ENCODE assay signal across 15 cellular contexts in the genomic region with DNA sequence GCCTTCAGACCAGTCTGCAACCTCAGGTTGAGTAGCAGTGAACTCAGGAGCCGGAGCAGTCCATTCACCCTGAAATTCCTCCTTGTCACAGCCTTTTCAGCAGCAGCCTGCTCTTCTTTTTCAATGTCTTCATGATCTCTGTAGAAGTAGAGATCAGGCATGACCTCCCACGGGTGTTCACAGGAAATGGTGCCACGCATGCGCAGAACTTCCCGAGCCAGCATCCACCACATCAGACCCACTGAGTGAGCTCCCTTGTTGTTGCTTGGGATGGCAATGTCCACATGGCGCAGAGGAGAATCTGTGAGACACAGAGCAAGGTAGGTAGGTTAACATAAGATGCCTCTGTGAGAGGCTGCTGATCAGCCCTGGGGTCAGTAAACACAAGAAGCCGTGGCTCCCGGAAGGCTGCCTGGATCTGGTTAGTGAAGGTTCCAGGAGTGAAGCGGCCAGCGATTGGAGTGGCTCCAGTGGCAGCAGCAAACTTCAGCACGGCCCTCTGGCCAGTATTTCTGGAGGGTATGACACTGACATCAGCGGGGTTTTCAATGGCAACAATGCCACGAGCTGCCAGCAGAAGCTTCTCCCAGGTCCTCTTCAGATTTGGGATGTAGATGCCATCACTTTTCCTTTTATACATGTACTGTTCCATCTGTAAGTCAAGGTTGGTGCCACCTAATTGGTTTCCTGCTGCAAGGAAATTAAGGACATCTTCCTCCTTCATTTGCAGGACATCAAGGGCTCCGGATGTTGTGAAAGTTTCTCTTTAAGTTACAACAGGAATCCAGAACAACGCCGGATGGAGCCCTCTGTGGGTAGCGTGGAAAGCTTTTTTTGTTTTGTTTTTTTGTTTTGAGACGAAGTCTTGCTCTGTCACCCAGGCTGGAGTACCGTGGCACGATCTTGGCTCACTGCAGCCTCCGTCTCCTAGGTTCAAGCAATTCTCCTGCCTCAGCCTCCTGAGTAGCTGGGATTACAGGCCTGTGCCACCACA. TPM values are rescaled to one million over a fixed set of nuclear protein-coding genes. Genes with fewer than 3 reads are reported as not detected.
A peak's percentile ranks its signal among the peaks of the same experiment; 100 is the strongest.
DNase-seq lines count a peak whose midpoint lies in the region; ATAC-seq, FAIRE-seq and TF ChIP-seq lines count a peak whose summit lies in the region.
"Not testable (repeated sequence)": the region's sequence is repeated elsewhere in the genome, so short reads cannot be mapped to it uniquely, and the experiment has no call there.
"Had no signal": no experiment of that assay in that cellular context is flagged by ENCODE, and none has a peak within 500 bp of the region (broad histone marks: within the 10 kb centered on the region; RNA-seq: fewer than 3 reads in every experiment).

No MANE protein-coding gene starts in this region.

- ATAC-seq in T-helper 17 cell, result peak; percentile 48

- H3K4me3 ChIP-seq in spleen, result peak overlapping the region in 1 of 8 donors; percentile 12

- H3K27ac ChIP-seq in spleen, result peak overlapping the region in 6 of 8 donors; percentile 40 to 73 (median 64)

- peak overlapping the region; percentile 66 for H3K4me3 Mint-ChIP-seq in T-helper 17 cell
- H3K4me3 Mint-ChIP-seq in activated CD4-positive, alpha-beta memory T cell treated with anti-CD3 and anti-CD28 coated beads, Interleukin-2, amount 10 ng/mL, durations not matched to agents 7 days and 5 days, result peak overlapping the region; percentile 67
- H3K4me3 Mint-ChIP-seq in activated naive CD4-positive, alpha-beta T cell treated with anti-CD3 and anti-CD28 coated beads, Interleukin-2, amount 10 ng/mL, durations not matched to agents 7 days and 5 days, result peak overlapping the region; percentile 63

- peaks cover 0 to 41% (median 26%) of the 10 kb centered on the region in 6 donors for H3K4me1 ChIP-seq in spleen

- not testable (repeated sequence) for H3K9me3 ChIP-seq in T-helper 17 cell (ENCODE audit: control insufficient read depth, low read length, poor library complexity, severe bottlenecking); spleen

- DNase-seq in CD1c-positive myeloid dendritic cell (ENCODE audit: extremely low spot score) (peak; percentile 68), NOMO-1 treated with DMSO at 0.1 percent for 48 hours (lab: John Stamatoyannopoulos, UW; ENCODE audit: unreplicated experiment) (peak; percentile 88), fibroblast of gingiva (ENCODE audit: low read depth) (peak; percentile 45)
- not testable (repeated sequence) for DNase-seq in GM12892 (ENCODE audit: insufficient read length); T-helper 17 cell; spleen
- peak; percentile 33 for DNase-seq in activated CD4-positive, alpha-beta memory T cell treated with anti-CD3 and anti-CD28 coated beads, Interleukin-2, amount 10 ng/mL, durations not matched to agents 7 days and 5 days
- peak; percentile 48 for DNase-seq in activated naive CD4-positive, alpha-beta T cell treated with anti-CD3 and anti-CD28 coated beads, Interleukin-2, amount 10 ng/mL, durations not matched to agents 7 days and 5 days

- not testable (repeated sequence) for H3K9me3 Mint-ChIP-seq in activated CD4-positive, alpha-beta memory T cell treated with anti-CD3 and anti-CD28 coated beads, Interleukin-2, amount 10 ng/mL, durations not matched to agents 7 days and 5 days; activated naive CD4-positive, alpha-beta T cell treated with anti-CD3 and anti-CD28 coated beads, Interleukin-2, amount 10 ng/mL, durations not matched to agents 7 days and 5 days

- CTCF ChIA-PET in activated CD4-positive, alpha-beta memory T cell treated with anti-CD3 and anti-CD28 coated beads, Interleukin-2, amount 10 ng/mL, durations not matched to agents 7 days and 5 days (lab: Charles Lee), result interaction anchor here (0.9 to 1.8 kb wide), 3 partner anchors 11 to 60 kb away, joined by 3 to 5 read pairs (median 4); partner anchors contain the start of genes PLOD3 and ZNHIT1
- CTCF ChIA-PET in activated naive CD4-positive, alpha-beta T cell treated with anti-CD3 and anti-CD28 coated beads, Interleukin-2, amount 10 ng/mL, durations not matched to agents 7 days and 5 days (lab: Charles Lee), result interaction anchor here (0.9 to 3.1 kb wide), 6 partner anchors 12 to 79 kb away, joined by 3 to 8 read pairs (median 3); partner anchors contain the start of genes PLOD3 and ZNHIT1

- FAIRE-seq in GM12892 (lab: Jason Lieb, UNC), result peak; percentile 77

- peaks cover 4 to 46% (median 25%) of the 10 kb centered on the region in 7 donors for H3K27me3 ChIP-seq in spleen (replicated peaks in 1 of 7)

- TF ChIP-seq POLR2A in GM12892 (IDR thresholded peaks at IDR 0.05; ENCODE audit: low read depth, low read length); spleen (IDR thresholded peaks at IDR 0.05): not testable (repeated sequence)

- peaks cover 10% of the 10 kb centered on the region for H3K36me3 Mint-ChIP-seq in T-helper 17 cell (ENCODE audit: low read depth)
- H3K36me3 Mint-ChIP-seq in activated CD4-positive, alpha-beta memory T cell treated with anti-CD3 and anti-CD28 coated beads, Interleukin-2, amount 10 ng/mL, durations not matched to agents 7 days and 5 days (ENCODE audit: low read depth), result peaks cover 11% of the 10 kb centered on the region
- not testable (repeated sequence) for H3K36me3 Mint-ChIP-seq in activated naive CD4-positive, alpha-beta T cell treated with anti-CD3 and anti-CD28 coated beads, Interleukin-2, amount 10 ng/mL, durations not matched to agents 7 days and 5 days

- peaks cover 0 to 35% (median 26%) of the 10 kb centered on the region in 6 donors for H3K36me3 ChIP-seq in spleen

- TF ChIP-seq CTCF in spleen (IDR thresholded peaks at IDR 0.05 in 8 of 11, conservative IDR thresholded peaks at IDR 0.05 in 3 of 11), result peak in 1 of 11 experiments; percentile 11

- peaks cover 11% of the 10 kb centered on the region for H3K4me1 Mint-ChIP-seq in T-helper 17 cell
- H3K4me1 Mint-ChIP-seq in activated CD4-positive, alpha-beta memory T cell treated with anti-CD3 and anti-CD28 coated beads, Interleukin-2, amount 10 ng/mL, durations not matched to agents 7 days and 5 days, result peaks cover 17% of the 10 kb centered on the region
- H3K4me1 Mint-ChIP-seq in activated naive CD4-positive, alpha-beta T cell treated with anti-CD3 and anti-CD28 coated beads, Interleukin-2, amount 10 ng/mL, durations not matched to agents 7 days and 5 days, result peaks cover 25% of the 10 kb centered on the region

- WGBS in spleen, 5 donors, result 50 to 60% (median 55%) methylated on average over 19 to 21 of the region's 21 CpGs

- POLR2A ChIA-PET in activated CD4-positive, alpha-beta memory T cell treated with anti-CD3 and anti-CD28 coated beads, Interleukin-2, amount 10 ng/mL, durations not matched to agents 7 days and 5 days (lab: Charles Lee), result interaction anchor here (0.6 to 2.7 kb wide), 5 partner anchors 14 to 329 kb away, joined by 3 to 18 read pairs (median 3); partner anchors contain the start of genes PLOD3, SRRT, VGF and ZNHIT1

- peaks cover 26% of the 10 kb centered on the region for H3K27me3 Mint-ChIP-seq in T-helper 17 cell
- peaks cover 29% of the 10 kb centered on the region for H3K27me3 Mint-ChIP-seq in activated CD4-positive, alpha-beta memory T cell treated with anti-CD3 and anti-CD28 coated beads, Interleukin-2, amount 10 ng/mL, durations not matched to agents 7 days and 5 days
- H3K27me3 Mint-ChIP-seq in activated naive CD4-positive, alpha-beta T cell treated with anti-CD3 and anti-CD28 coated beads, Interleukin-2, amount 10 ng/mL, durations not matched to agents 7 days and 5 days, result peaks cover 53% of the 10 kb centered on the region

- peak overlapping the region; percentile 54 for H3K27ac Mint-ChIP-seq in T-helper 17 cell
- peak overlapping the region; percentile 69 for H3K27ac Mint-ChIP-seq in activated CD4-positive, alpha-beta memory T cell treated with anti-CD3 and anti-CD28 coated beads, Interleukin-2, amount 10 ng/mL, durations not matched to agents 7 days and 5 days
- peak overlapping the region; percentile 82 for H3K27ac Mint-ChIP-seq in activated naive CD4-positive, alpha-beta T cell treated with anti-CD3 and anti-CD28 coated beads, Interleukin-2, amount 10 ng/mL, durations not matched to agents 7 days and 5 days

- intact Hi-C loops in spleen (cut with DNase I; ENCODE audit: low total_unique reads), result not testable (repeated sequence)

RNA-seq across cellular contexts. Expression of gene MOGAT3, which starts 3.2 kb away (rescaled TPM):
- polyA plus RNA-seq in GM12892 (2012; ENCODE audit: missing spikeins), result not detected
- not detected for total RNA-seq in T-helper 17 cell
- total RNA-seq in activated CD4-positive, alpha-beta memory T cell treated with anti-CD3 and anti-CD28 coated beads, Interleukin-2, amount 10 ng/mL, durations not matched to agents 7 days and 5 days, result not detected
- not detected for total RNA-seq in spleen
- polyA plus RNA-seq in spleen, result not detected
- total RNA-seq: adrenal gland, fibroblast of lung, lung, psoas muscle, skeletal muscle tissue had no signal
- polyA plus RNA-seq: adrenal gland, fibroblast of lung, IgD-negative memory B cell, lung, psoas muscle had no signal

RNA-seq across cellular contexts. Expression of gene PLOD3, which starts 13.3 kb away (rescaled TPM):
- polyA plus RNA-seq in GM12892 (2012; ENCODE audit: missing spikeins), result 21.0 TPM
- total RNA-seq in T-helper 17 cell (10 to 100 TPM; 39.0 to 44.7 TPM), spleen (10 to 100 TPM; 36.4 to 72.5 (median 59.5) TPM)
- total RNA-seq in activated CD4-positive, alpha-beta memory T cell treated with anti-CD3 and anti-CD28 coated beads, Interleukin-2, amount 10 ng/mL, durations not matched to agents 7 days and 5 days, result 10 to 100 TPM; 63.3 to 66.6 TPM
- polyA plus RNA-seq in spleen, result 10 to 100 TPM; 20.4 to 42.4 (median 25.4) TPM

RNA-seq across cellular contexts. Expression of gene ZNHIT1, which starts 13.9 kb away (rescaled TPM):
- 24.6 TPM for polyA plus RNA-seq in GM12892 (2012; ENCODE audit: missing spikeins)
- total RNA-seq in T-helper 17 cell, result 10 to 100 TPM; 38.7 to 42.4 TPM
- 10 to 100 TPM; 59.9 to 60.5 TPM for total RNA-seq in activated CD4-positive, alpha-beta memory T cell treated with anti-CD3 and anti-CD28 coated beads, Interleukin-2, amount 10 ng/mL, durations not matched to agents 7 days and 5 days
- total RNA-seq in spleen, result 10 to 100 TPM; 47.3 to 69.3 (median 60.4) TPM
- polyA plus RNA-seq in spleen, result 100 to 1,000 TPM in 2 of 3 donors, 10 to 100 TPM in 1; 86.3 to 127 (median 103) TPM

RNA-seq across cellular contexts. Expression of gene NAT16, which starts 23.9 kb away (rescaled TPM):
- not detected for polyA plus RNA-seq in GM12892 (2012; ENCODE audit: missing spikeins)
- not detected for total RNA-seq in T-helper 17 cell
- total RNA-seq in activated CD4-positive, alpha-beta memory T cell treated with anti-CD3 and anti-CD28 coated beads, Interleukin-2, amount 10 ng/mL, durations not matched to agents 7 days and 5 days, result not detected
- not detected for total RNA-seq in spleen
- polyA plus RNA-seq in spleen, result not detected
- total RNA-seq: fibroblast of lung, lung, psoas muscle, skeletal muscle tissue had no signal
- polyA plus RNA-seq: adrenal gland, fibroblast of lung, IgD-negative memory B cell, thymus had no signal

RNA-seq across cellular contexts. Expression of gene CLDN15, which starts 33.6 kb away (rescaled TPM):
- 4.5 TPM for polyA plus RNA-seq in GM12892 (2012; ENCODE audit: missing spikeins)
- total RNA-seq in T-helper 17 cell, result 10 to 100 TPM; 17.3 to 23.0 TPM
- 10 to 100 TPM; 19.7 to 20.6 TPM for total RNA-seq in activated CD4-positive, alpha-beta memory T cell treated with anti-CD3 and anti-CD28 coated beads, Interleukin-2, amount 10 ng/mL, durations not matched to agents 7 days and 5 days
- 10 to 100 TPM; 16.7 to 49.2 (median 24.2) TPM for total RNA-seq in spleen
- polyA plus RNA-seq in spleen, result 10 to 100 TPM; 11.1 to 26.4 (median 14.5) TPM
